8 cellular contexts compared by ENCODE assay signal in genomic region chr14:73755434-73756014, GRCh38. TPM values are rescaled to one million over a fixed set of nuclear protein-coding genes. Genes with fewer than 3 reads are reported as not detected.
DNase-seq lines count a peak whose midpoint lies in the region; ATAC-seq and TF ChIP-seq lines count a peak whose summit lies in the region.

No MANE protein-coding gene starts in this region.

- H3K27ac ChIP-seq in skin epidermis: peak overlapping the region in 20 of 21 experiments; percentile 53 to 99 (median 85)

- ATAC-seq in WTC11 (no peak), HG02798 (IDR thresholded peaks at IDR 0.05; ENCODE audit: poor library complexity, unreplicated experiment) (no peak)

- POLR2A ChIA-PET in WTC11 (lab: Charles Lee): interaction anchor here (0.6 to 0.7 kb wide), 2 partner anchors 8 to 61 kb away, joined by 3 read pairs; no protein-coding TSS in a partner anchor

- no peak for TF ChIP-seq CTCF in WTC11 (IDR thresholded peaks at IDR 0.05)

- H3K9me3 Mint-ChIP-seq in WTC11: no peaks in the 10 kb centered on the region

- no peak overlapping the region for H3K4me3 Mint-ChIP-seq in WTC11

- no peaks in the 10 kb centered on the region for H3K36me3 Mint-ChIP-seq in WTC11

- CTCF ChIA-PET in WTC11 (lab: Charles Lee): interaction anchor here (0.6 to 3.7 kb wide), 6 partner anchors 12 to 27 kb away, joined by 3 to 27 read pairs (median 6); no protein-coding TSS in a partner anchor

- H3K27me3 Mint-ChIP-seq in WTC11 (ENCODE audit: low read depth): peaks cover 13% of the 10 kb centered on the region

- peak; percentile 14 for DNase-seq in NCI-H2171 treated with DMSO at 0.1 percent for 48 hours (lab: John Stamatoyannopoulos, UW)
- no peak for DNase-seq in NCI-H2171 (lab: John Stamatoyannopoulos, UW)
- DNase-seq in WTC11 (ENCODE audit: low spot score): no peak
- peak; percentile 82 for DNase-seq in globus pallidus (ENCODE audit: low spot score)
- no peak for DNase-seq in NCI-H2227 treated with DMSO at 0.1 percent for 48 hours (lab: John Stamatoyannopoulos, UW)
- DNase-seq in SW480 (ENCODE audit: low spot score): no peak

- peak overlapping the region; percentile 91 for H3K27ac Mint-ChIP-seq in WTC11

- peaks cover 64% of the 10 kb centered on the region for H3K4me1 Mint-ChIP-seq in WTC11

- H3K4me3 ChIP-seq in skin epidermis: peak overlapping the region in 3 of 7 experiments; percentile 3 to 25 (median 6)

TF ChIP-seq in WTC11, 78 proteins besides CTCF, POLR2A, EP300 and RAD21 (continues in another document):
- TF ChIP-seq, protein P1, sequence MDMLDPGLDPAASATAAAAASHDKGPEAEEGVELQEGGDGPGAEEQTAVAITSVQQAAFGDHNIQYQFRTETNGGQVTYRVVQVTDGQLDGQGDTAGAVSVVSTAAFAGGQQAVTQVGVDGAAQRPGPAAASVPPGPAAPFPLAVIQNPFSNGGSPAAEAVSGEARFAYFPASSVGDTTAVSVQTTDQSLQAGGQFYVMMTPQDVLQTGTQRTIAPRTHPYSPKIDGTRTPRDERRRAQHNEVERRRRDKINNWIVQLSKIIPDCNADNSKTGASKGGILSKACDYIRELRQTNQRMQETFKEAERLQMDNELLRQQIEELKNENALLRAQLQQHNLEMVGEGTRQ (CRISPR knock-in tag; IDR thresholded peaks at IDR 0.05): no peak
- TF ChIP-seq ZBTB43 (CRISPR knock-in tag; IDR thresholded peaks at IDR 0.05) (no peak), IRF1 (CRISPR knock-in tag; IDR thresholded peaks at IDR 0.05) (no peak), ATF1 (CRISPR knock-in tag; IDR thresholded peaks at IDR 0.05) (no peak), ZNF121 (CRISPR knock-in tag; IDR thresholded peaks at IDR 0.05) (no peak), ZNF512 (CRISPR knock-in tag; IDR thresholded peaks at IDR 0.05; ENCODE audit: borderline replicate concordance) (no peak), ZNF425 (CRISPR knock-in tag; conservative IDR thresholded peaks at IDR 0.05) (no peak), JAZF1 (CRISPR knock-in tag; IDR thresholded peaks at IDR 0.05) (no peak), ZNF671 (CRISPR knock-in tag; IDR thresholded peaks at IDR 0.05) (no peak), PRRX2 (CRISPR knock-in tag; IDR thresholded peaks at IDR 0.05) (no peak), KAT7 (CRISPR knock-in tag; IDR thresholded peaks at IDR 0.05; ENCODE audit: borderline replicate concordance) (no peak)
- TF ChIP-seq, protein P2, sequence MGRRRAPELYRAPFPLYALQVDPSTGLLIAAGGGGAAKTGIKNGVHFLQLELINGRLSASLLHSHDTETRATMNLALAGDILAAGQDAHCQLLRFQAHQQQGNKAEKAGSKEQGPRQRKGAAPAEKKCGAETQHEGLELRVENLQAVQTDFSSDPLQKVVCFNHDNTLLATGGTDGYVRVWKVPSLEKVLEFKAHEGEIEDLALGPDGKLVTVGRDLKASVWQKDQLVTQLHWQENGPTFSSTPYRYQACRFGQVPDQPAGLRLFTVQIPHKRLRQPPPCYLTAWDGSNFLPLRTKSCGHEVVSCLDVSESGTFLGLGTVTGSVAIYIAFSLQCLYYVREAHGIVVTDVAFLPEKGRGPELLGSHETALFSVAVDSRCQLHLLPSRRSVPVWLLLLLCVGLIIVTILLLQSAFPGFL (CRISPR knock-in tag; IDR thresholded peaks at IDR 0.05; ENCODE audit: borderline replicate concordance): no peak
- TF ChIP-seq, protein P3, sequence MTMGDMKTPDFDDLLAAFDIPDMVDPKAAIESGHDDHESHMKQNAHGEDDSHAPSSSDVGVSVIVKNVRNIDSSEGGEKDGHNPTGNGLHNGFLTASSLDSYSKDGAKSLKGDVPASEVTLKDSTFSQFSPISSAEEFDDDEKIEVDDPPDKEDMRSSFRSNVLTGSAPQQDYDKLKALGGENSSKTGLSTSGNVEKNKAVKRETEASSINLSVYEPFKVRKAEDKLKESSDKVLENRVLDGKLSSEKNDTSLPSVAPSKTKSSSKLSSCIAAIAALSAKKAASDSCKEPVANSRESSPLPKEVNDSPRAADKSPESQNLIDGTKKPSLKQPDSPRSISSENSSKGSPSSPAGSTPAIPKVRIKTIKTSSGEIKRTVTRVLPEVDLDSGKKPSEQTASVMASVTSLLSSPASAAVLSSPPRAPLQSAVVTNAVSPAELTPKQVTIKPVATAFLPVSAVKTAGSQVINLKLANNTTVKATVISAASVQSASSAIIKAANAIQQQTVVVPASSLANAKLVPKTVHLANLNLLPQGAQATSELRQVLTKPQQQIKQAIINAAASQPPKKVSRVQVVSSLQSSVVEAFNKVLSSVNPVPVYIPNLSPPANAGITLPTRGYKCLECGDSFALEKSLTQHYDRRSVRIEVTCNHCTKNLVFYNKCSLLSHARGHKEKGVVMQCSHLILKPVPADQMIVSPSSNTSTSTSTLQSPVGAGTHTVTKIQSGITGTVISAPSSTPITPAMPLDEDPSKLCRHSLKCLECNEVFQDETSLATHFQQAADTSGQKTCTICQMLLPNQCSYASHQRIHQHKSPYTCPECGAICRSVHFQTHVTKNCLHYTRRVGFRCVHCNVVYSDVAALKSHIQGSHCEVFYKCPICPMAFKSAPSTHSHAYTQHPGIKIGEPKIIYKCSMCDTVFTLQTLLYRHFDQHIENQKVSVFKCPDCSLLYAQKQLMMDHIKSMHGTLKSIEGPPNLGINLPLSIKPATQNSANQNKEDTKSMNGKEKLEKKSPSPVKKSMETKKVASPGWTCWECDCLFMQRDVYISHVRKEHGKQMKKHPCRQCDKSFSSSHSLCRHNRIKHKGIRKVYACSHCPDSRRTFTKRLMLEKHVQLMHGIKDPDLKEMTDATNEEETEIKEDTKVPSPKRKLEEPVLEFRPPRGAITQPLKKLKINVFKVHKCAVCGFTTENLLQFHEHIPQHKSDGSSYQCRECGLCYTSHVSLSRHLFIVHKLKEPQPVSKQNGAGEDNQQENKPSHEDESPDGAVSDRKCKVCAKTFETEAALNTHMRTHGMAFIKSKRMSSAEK (CRISPR knock-in tag; IDR thresholded peaks at IDR 0.05; ENCODE audit: borderline replicate concordance): no peak

RNA-seq across cellular contexts. Expression of gene PNMA1, which starts 41.3 kb away (rescaled TPM):
- total RNA-seq in WTC11 (2021): 46.0 to 50.2 TPM (median 49.6 TPM) in 3 replicates

Comparison
In these comparisons a context has a peak if more than half of its experiments do, and no peak if none do; other contexts are left out.
1. DNase-seq: peak in NCI-H2171 treated with DMSO at 0.1 percent for 48 hours (single experiment) and globus pallidus (single experiment); none in NCI-H2171 (single experiment), WTC11 (single experiment), NCI-H2227 treated with DMSO at 0.1 percent for 48 hours (single experiment) and SW480 (single experiment).